ENCODE assay signal across 8 cellular contexts in genomic region chr3:28575748-28576589, GRCh38.
DNase-seq lines count a peak whose midpoint lies in the region; ATAC-seq and TF ChIP-seq lines count a peak whose summit lies in the region.

No MANE protein-coding gene starts in this region.

- peaks cover 0 to 4% (median 0%) of the 10 kb centered on the region in 4 donors for H3K9me3 ChIP-seq in Peyer's patch
- no peaks in the 10 kb centered on the region for H3K9me3 ChIP-seq in cardiac muscle cell (ENCODE audit: low read depth)

- no peak for ATAC-seq in GM19467 (IDR thresholded peaks at IDR 0.05; ENCODE audit: unreplicated experiment)
- ATAC-seq in effector memory CD8-positive, alpha-beta T cell (replicated peaks) = no peak

- no peak overlapping the region for H3K27ac ChIP-seq in Peyer's patch
- H3K27ac ChIP-seq in cardiac muscle cell = no peak overlapping the region

- no peak overlapping the region for H3K4me3 Mint-ChIP-seq in effector memory CD8-positive, alpha-beta T cell

- peak overlapping the region; percentile 11 to 38 (median 34) for H3K4me3 ChIP-seq in Peyer's patch
- H3K4me3 ChIP-seq in cardiac muscle cell = peak overlapping the region; percentile 56

- H3K27me3 ChIP-seq in Peyer's patch (no peaks in the 10 kb centered on the region), cardiac muscle cell (peaks cover 64% of the 10 kb centered on the region)

- peak; percentile 15 for DNase-seq in GM10266 (ENCODE audit: extremely low spot score)
- no peak for DNase-seq in Peyer's patch
- DNase-seq in cardiac muscle cell (ENCODE audit: low read depth in 1 of 2, low spot score in 1 of 2) = peak; percentile 34 to 73
- peak; percentile 39 for DNase-seq in putamen (ENCODE audit: low spot score)
- no peak for DNase-seq in effector memory CD8-positive, alpha-beta T cell
- no peak for DNase-seq in NCI-H2107 treated with DMSO at 0.1 percent for 48 hours (lab: John Stamatoyannopoulos, UW; ENCODE audit: unreplicated experiment)
- no peak for DNase-seq in SW480 (ENCODE audit: low spot score)

- TF ChIP-seq CTCF in GM10266 (IDR thresholded peaks at IDR 0.05; ENCODE audit: control insufficient read depth, insufficient read depth, low read depth, missing control alignments) = no peak
- TF ChIP-seq CTCF in Peyer's patch (IDR thresholded peaks at IDR 0.05) = no peak
- TF ChIP-seq CTCF in cardiac muscle cell (IDR thresholded peaks at IDR 0.05; ENCODE audit: low read depth, low read length) = no peak

- H3K27me3 Mint-ChIP-seq in effector memory CD8-positive, alpha-beta T cell = peaks cover 54 to 69% of the 10 kb centered on the region in 2 donors

- H3K9me3 Mint-ChIP-seq in effector memory CD8-positive, alpha-beta T cell = no peaks in the 10 kb centered on the region

- TF ChIP-seq POLR2A in Peyer's patch (IDR thresholded peaks at IDR 0.05) = no peak

- H3K36me3 Mint-ChIP-seq in effector memory CD8-positive, alpha-beta T cell (ENCODE audit: insufficient read depth) = no peaks in the 10 kb centered on the region

- peaks cover 4 to 5% of the 10 kb centered on the region in 2 donors for H3K4me1 Mint-ChIP-seq in effector memory CD8-positive, alpha-beta T cell (ENCODE audit: low read depth in 2 of 2)

- H3K36me3 ChIP-seq in Peyer's patch (no peaks in the 10 kb centered on the region), cardiac muscle cell (no peaks in the 10 kb centered on the region)

- H3K4me1 ChIP-seq in Peyer's patch (peaks cover 0 to 7% (median 0%) of the 10 kb centered on the region in 4 donors), cardiac muscle cell (ENCODE audit: low read depth) (no peaks in the 10 kb centered on the region)

- H3K27ac Mint-ChIP-seq in effector memory CD8-positive, alpha-beta T cell = no peak overlapping the region

Comparison
In these comparisons a context has a peak if more than half of its experiments do, and no peak if none do; other contexts are left out.
1. DNase-seq: peak in GM10266 (single experiment), cardiac muscle cell (2 of 2) and putamen (single experiment); none in Peyer's patch (0 of 3), effector memory CD8-positive, alpha-beta T cell (0 of 3), NCI-H2107 treated with DMSO at 0.1 percent for 48 hours (single experiment) and SW480 (single experiment).